Comparison of ENCODE assay signal across 20 cellular contexts in the genomic region with DNA sequence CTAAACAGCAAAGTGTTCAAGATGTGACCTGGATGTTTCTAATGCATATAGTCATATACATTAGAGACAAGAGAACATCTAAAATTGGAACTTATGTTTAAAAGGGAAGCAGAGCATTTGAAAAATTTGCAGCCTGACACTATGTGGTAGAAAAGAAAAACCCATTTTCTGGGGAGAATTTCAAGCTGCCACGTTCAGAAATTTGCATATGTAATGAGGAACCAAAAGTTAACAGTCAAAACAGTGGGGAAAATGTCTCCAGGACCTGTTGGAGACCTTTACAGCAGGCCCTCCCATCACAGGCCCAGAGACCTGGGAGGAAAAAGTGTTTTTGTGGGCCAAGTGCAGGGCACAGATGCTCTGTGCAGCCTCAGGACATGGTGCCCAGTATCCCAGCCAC.
"Had no signal": no experiment of that assay in that cellular context is flagged by ENCODE, and none has a peak within 500 bp of the region (broad histone marks: within the 10 kb centered on the region; RNA-seq: fewer than 3 reads in every experiment).

No MANE protein-coding gene starts in this region.

- ATAC-seq: K562, Panc1, PC-3 had no signal

- H3K4me3 Mint-ChIP-seq: IgD-negative memory B cell had no signal

- H3K27ac ChIP-seq: KMS-11, RWPE1 had no signal

- H3K9me3 ChIP-seq: SK-N-SH had no signal

- H3K9ac ChIP-seq: KMS-11, SK-N-SH had no signal

- H3K4me2 ChIP-seq: KMS-11, SK-N-SH had no signal

- H3K4me3 ChIP-seq: K562 had no signal

- H3K9me2 ChIP-seq: SK-N-SH had no signal

- DNase-seq: NCI-H1092, NCI-H1105 treated with DMSO at 0.1 percent for 48 hours, NCI-H1417 treated with DMSO at 0.1 percent for 48 hours, NCI-H146, NCI-H1694 treated with DMSO at 0.1 percent for 48 hours, NCI-H1930, NCI-H2081, NCI-H2107, NCI-H2227 treated with DMSO at 0.1 percent for 48 hours, NCI-H524, NCI-H526 treated with DMSO at 0.1 percent for 48 hours, NCI-H774, PC-3, SHP77, SK-N-SH had no signal
